8 cellular contexts compared by ENCODE assay signal in genomic region chr7:139777304-139777890, GRCh38. TPM values are rescaled to one million over a fixed set of nuclear protein-coding genes. Genes with fewer than 3 reads are reported as not detected.
DNase-seq lines count a peak whose midpoint lies in the region; ATAC-seq, FAIRE-seq and TF ChIP-seq lines count a peak whose summit lies in the region.

No MANE protein-coding gene starts in this region.

- DNase-seq in NCI-H82 (lab: John Stamatoyannopoulos, UW) (peak; percentile 53), NCI-H82 treated with DMSO at 0.1 percent for 48 hours (lab: John Stamatoyannopoulos, UW; ENCODE audit: unreplicated experiment) (no peak), WTC11 (ENCODE audit: low spot score) (peak; percentile 42), coronary artery (ENCODE audit: low spot score) (no peak), lung (ENCODE audit: low spot score) (no peak), stomach (peak; percentile 53), D721Med (ENCODE audit: insufficient read length, low spot score) (no peak)

- peaks cover 20% of the 10 kb centered on the region for H3K4me1 Mint-ChIP-seq in WTC11

- ATAC-seq in HG03432 (IDR thresholded peaks at IDR 0.05; ENCODE audit: unreplicated experiment) = peak; percentile 30
- peak; percentile 19 for ATAC-seq in WTC11
- no peak for ATAC-seq in lung (ENCODE audit: insufficient read depth, low FRiP score)

- H3K36me3 Mint-ChIP-seq in WTC11 = no peaks in the 10 kb centered on the region

- H3K27me3 ChIP-seq in lung (ENCODE audit: control insufficient read depth, insufficient read depth) (no peaks in the 10 kb centered on the region), stomach (no peaks in the 10 kb centered on the region)

- CTCF ChIA-PET in WTC11 (lab: Charles Lee) = interaction anchor here (0.6 to 2.3 kb wide), 9 partner anchors 12 to 278 kb away, joined by 3 to 11 read pairs (median 5); no protein-coding TSS in a partner anchor

- no peaks in the 10 kb centered on the region for H3K9me3 Mint-ChIP-seq in WTC11

- H3K4me3 Mint-ChIP-seq in WTC11 = peak overlapping the region; percentile 95

- peaks cover 0 to 5% of the 10 kb centered on the region in 2 donors for H3K36me3 ChIP-seq in lung (ENCODE audit: control insufficient read depth in 2 of 2, insufficient read depth in 2 of 2, low read length in 2 of 2)
- H3K36me3 ChIP-seq in stomach = peaks cover 0 to 5% (median 0%) of the 10 kb centered on the region in 4 donors

- intact Hi-C loops in stomach (cut with DNase I; ENCODE audit: low total_unique reads) = loop anchor here (10.0 kb wide), 1 partner anchor 63 kb away; no protein-coding TSS in a partner anchor

- peak overlapping the region; percentile 96 to 99 for H3K27ac ChIP-seq in coronary artery
- peak overlapping the region; percentile 98 to 99 for H3K27ac ChIP-seq in lung (ENCODE audit: low read depth in 1 of 2, low read length in 1 of 2)
- H3K27ac ChIP-seq in stomach = peak overlapping the region; percentile 95 to 98 (median 97)

- TF ChIP-seq CTCF in WTC11 (IDR thresholded peaks at IDR 0.05) (no peak), coronary artery (IDR thresholded peaks at IDR 0.05) (no peak), lung (IDR thresholded peaks at IDR 0.05; ENCODE audit: control extremely low read depth, extremely low read depth) (no peak), stomach (IDR thresholded peaks at IDR 0.05) (no peak), D721Med (IDR thresholded peaks at IDR 0.05; ENCODE audit: insufficient read depth, missing control alignments) (no peak)

- H3K27ac Mint-ChIP-seq in WTC11 = no peak overlapping the region

- WGBS in lung, 2 donors = 1% methylated on average over 26 to 88 of the region's 88 CpGs
- 0 to 6% (median 1%) methylated on average over 18 to 85 of the region's 88 CpGs for WGBS in stomach, 5 donors

- H3K9me3 ChIP-seq in lung (ENCODE audit: control insufficient read depth in 2 of 2, insufficient read depth in 1 of 2, low read length in 1 of 2) = no peaks in the 10 kb centered on the region
- H3K9me3 ChIP-seq in stomach = no peaks in the 10 kb centered on the region

- POLR2A ChIA-PET in WTC11 (lab: Charles Lee) = no interaction called here

- H3K4me3 ChIP-seq in coronary artery = peak overlapping the region; percentile 97
- peak overlapping the region; percentile 83 for H3K4me3 ChIP-seq in lung
- H3K4me3 ChIP-seq in stomach = peak overlapping the region; percentile 85 to 92 (median 88)

- no peak for TF ChIP-seq POLR2A in stomach (IDR thresholded peaks at IDR 0.05)

- H3K4me1 ChIP-seq in lung (ENCODE audit: control insufficient read depth in 2 of 2, insufficient read depth in 2 of 2, low read length in 2 of 2) (peaks cover 9 to 19% of the 10 kb centered on the region in 2 donors), stomach (peaks cover 36 to 46% (median 42%) of the 10 kb centered on the region in 4 donors)

- peaks cover 44% of the 10 kb centered on the region for H3K27me3 Mint-ChIP-seq in WTC11 (ENCODE audit: low read depth)

- no peak for FAIRE-seq in D721Med (lab: Jason Lieb, UNC)

- TF ChIP-seq EP300 in stomach (IDR thresholded peaks at IDR 0.05) = no peak

TF ChIP-seq in WTC11, 78 proteins besides CTCF, POLR2A, EP300 and RAD21:
- TF ChIP-seq PRDM15 (CRISPR knock-in tag; IDR thresholded peaks at IDR 0.05) = no peak
- no peak for TF ChIP-seq SMAD3 (CRISPR knock-in tag; IDR thresholded peaks at IDR 0.05; ENCODE audit: borderline replicate concordance)
- no peak for TF ChIP-seq TEAD1 (CRISPR knock-in tag; IDR thresholded peaks at IDR 0.05)

RNA-seq across cellular contexts. Expression of gene HIPK2, which starts 0.4 kb away (rescaled TPM):
- total RNA-seq in WTC11 (2021) (20.8 to 25.3 TPM (median 21.3 TPM) in 3 replicates), lung (10 to 100 TPM; 22.6 to 65.1 TPM), stomach (100 to 1,000 TPM in 1 of 5 donors, 10 to 100 TPM in 3, 1 to 10 TPM in 1; 9.3 to 103 (median 60.7) TPM)
- polyA plus RNA-seq in lung (10 to 100 TPM in 1 of 2 donors, 1 to 10 TPM in 1; 8.7 to 13.9 TPM), stomach (10 to 100 TPM in 2 of 3 donors, 1 to 10 TPM in 1; 3.4 to 45.0 (median 10.7) TPM)

RNA-seq across cellular contexts. Expression of gene TBXAS1, which starts 51.7 kb away (rescaled TPM):
- total RNA-seq in WTC11 (2021) (0.82 to 2.6 TPM (median 2.3 TPM) in 3 replicates), lung (10 to 100 TPM; 24.0 to 86.3 TPM), stomach (10 to 100 TPM in 4 of 5 donors, 1 to 10 TPM in 1; 1.4 to 92.8 (median 57.8) TPM)
- polyA plus RNA-seq in lung (100 to 1,000 TPM in 1 of 2 donors, 10 to 100 TPM in 1; 19.6 to 126 TPM), stomach (10 to 100 TPM in 1 of 3 donors, 1 to 10 TPM in 2; 7.6 to 10.3 (median 7.9) TPM)

Comparison
In these comparisons a context has a peak if more than half of its experiments do, and no peak if none do; other contexts are left out.
1. DNase-seq: peak in NCI-H82 (single experiment), WTC11 (single experiment) and stomach (single experiment); none in NCI-H82 treated with DMSO at 0.1 percent for 48 hours (single experiment), coronary artery (single experiment), lung (single experiment) and D721Med (single experiment).
2. Peak in every context shown above with its lines, with median percentiles within 50 percentile points of each other: H3K27ac ChIP-seq and H3K4me3 ChIP-seq.